Comparison of ENCODE assay signal across 31 cellular contexts in genomic region chr16:49278944-49279725, GRCh38. TPM values are rescaled to one million over a fixed set of nuclear protein-coding genes. Genes with fewer than 3 reads are reported as not detected.
DNase-seq lines count a peak whose midpoint lies in the region; ATAC-seq, FAIRE-seq and TF ChIP-seq lines count a peak whose summit lies in the region.
"Had no signal": no experiment of that assay in that cellular context is flagged by ENCODE, and none has a peak within 500 bp of the region (broad histone marks: within the 10 kb centered on the region; RNA-seq: fewer than 3 reads in every experiment).

No MANE protein-coding gene starts in this region.

- in situ Hi-C loops in GM12878 (cut with MboI), result no loop called here

- H3K36me3 Mint-ChIP-seq in neural progenitor cell, result peaks cover 2% of the 10 kb centered on the region

- peaks cover 38% of the 10 kb centered on the region for H3F3A ChIP-seq in neural progenitor cell (ENCODE audit: low read depth)

- H3K4me1 ChIP-seq in GM12878 (ENCODE audit: control insufficient read depth, insufficient read depth, low read length), result no peaks in the 10 kb centered on the region
- H3K4me1 ChIP-seq in neural progenitor cell, result peaks cover 61% of the 10 kb centered on the region

- no peaks in the 10 kb centered on the region for H4K20me1 ChIP-seq in GM12878 (ENCODE audit: control insufficient read depth, insufficient read depth)
- H4K20me1 ChIP-seq in neural progenitor cell (ENCODE audit: low read depth), result peaks cover 90% of the 10 kb centered on the region

- TF ChIP-seq CTCF in GM12878 (IDR thresholded peaks at IDR 0.05 in 2 of 3, conservative IDR thresholded peaks at IDR 0.05 in 1 of 3; ENCODE audit: control insufficient read depth in 2 of 3, extremely low read depth in 1 of 3, insufficient read depth in 1 of 3, low read depth in 3 of 3, low read length in 3 of 3) (no peak), neural progenitor cell (IDR thresholded peaks at IDR 0.05) (no peak)

- H3K4me3 ChIP-seq in H7 (ENCODE audit: insufficient read depth, low read depth, low read length) (peak overlapping the region; percentile 30), GM12878 (no peak overlapping the region), iPS-11a (ENCODE audit: low read depth, low read length) (peak overlapping the region; percentile 21), neural progenitor cell (peak overlapping the region; percentile 26)
- H3K4me3 ChIP-seq: gastroesophageal sphincter, GM23248, lower lobe of right lung, SJSA1, uterus had no signal

- ATAC-seq in GM12878 (no peak), GM18861 (IDR thresholded peaks at IDR 0.05; ENCODE audit: unreplicated experiment) (no peak), HG02610 (IDR thresholded peaks at IDR 0.05; ENCODE audit: unreplicated experiment) (no peak), GM19351 (IDR thresholded peaks at IDR 0.05; ENCODE audit: unreplicated experiment) (no peak)
- ATAC-seq: activated CD4-positive, CD25-positive, alpha-beta regulatory T cell treated with anti-CD3 and anti-CD28 coated beads, Interleukin-2, amount 50 U/mL, for 24 hours; activated naive CD4-positive, alpha-beta T cell treated with anti-CD3 and anti-CD28 coated beads, Interleukin-2, amount 50 U/mL, for 72 hours; gastroesophageal sphincter; lower lobe of right lung had no signal

- RAD21 ChIA-PET in GM12878 (lab: Charles Lee; ENCODE audit: unreplicated experiment), result no interaction called here

- H3K27me3 ChIP-seq in H7 (ENCODE audit: control insufficient read depth, insufficient read depth, low read length) (peaks cover 92% of the 10 kb centered on the region), GM12878 (replicated peaks in 1 of 2; ENCODE audit: control insufficient read depth in 2 of 2, insufficient read depth in 2 of 2, low read length in 1 of 2) (peaks cover 25 to 29% of the 10 kb centered on the region in 2 experiments), neural progenitor cell (peaks cover 94% of the 10 kb centered on the region)

- peaks cover 80% of the 10 kb centered on the region for H3K27me3 Mint-ChIP-seq in neural progenitor cell (ENCODE audit: insufficient read depth, low read depth)

- H3K9me3 ChIP-seq in GM12878 (replicated peaks; ENCODE audit: control insufficient read depth, insufficient read depth, low read length) (no peaks in the 10 kb centered on the region; the same call in 2 of the 3 replicates), neural progenitor cell (ENCODE audit: low read depth) (no peaks in the 10 kb centered on the region)
- H3K9me3 ChIP-seq: gastroesophageal sphincter, lower lobe of right lung, SJSA1, uterus had no signal

- H3K9ac ChIP-seq in GM12878 (ENCODE audit: control insufficient read depth, insufficient read depth, low read length), result no peak overlapping the region
- no peak overlapping the region for H3K9ac ChIP-seq in neural progenitor cell
- H3K9ac ChIP-seq: GM23248 had no signal

- TF ChIP-seq RAD21 in GM12878 (IDR thresholded peaks at IDR 0.05; ENCODE audit: insufficient read depth, low read depth, low read length), result no peak

- H3K4me1 Mint-ChIP-seq in neural progenitor cell, result peaks cover 45% of the 10 kb centered on the region

- peak overlapping the region; percentile 73 for H3K4me3 Mint-ChIP-seq in neural progenitor cell
- H3K4me3 Mint-ChIP-seq: activated CD4-positive, alpha-beta memory T cell treated with anti-CD3 and anti-CD28 coated beads, Interleukin-2, amount 10 ng/mL, durations not matched to agents 7 days and 5 days had no signal

- CTCF ChIA-PET in GM12878 (lab: Yijun Ruan, JAX), result no interaction called here

- H3K36me3 ChIP-seq in H7 (replicated peaks; ENCODE audit: control insufficient read depth, insufficient read depth, low read length), result no peaks in the 10 kb centered on the region
- H3K36me3 ChIP-seq in GM12878 (ENCODE audit: control insufficient read depth in 2 of 2, insufficient read depth in 2 of 2, low read length in 1 of 2), result no peaks in the 10 kb centered on the region
- H3K36me3 ChIP-seq in neural progenitor cell, result no peaks in the 10 kb centered on the region
- H3K36me3 ChIP-seq: gastroesophageal sphincter, lower lobe of right lung, SJSA1, uterus had no signal

- intact Hi-C loops in GM12878 (cut with micrococcal nuclease; ENCODE audit: unreplicated experiment), result no loop called here

- no peak for TF ChIP-seq EP300 in GM12878 (IDR thresholded peaks at IDR 0.05; ENCODE audit: borderline replicate concordance in 1 of 2, control insufficient read depth in 1 of 2, low read depth in 2 of 2, low read length in 2 of 2)

- no peak overlapping the region for H3K27ac Mint-ChIP-seq in neural progenitor cell
- H3K27ac Mint-ChIP-seq: activated CD4-positive, alpha-beta memory T cell treated with anti-CD3 and anti-CD28 coated beads, Interleukin-2, amount 10 ng/mL, durations not matched to agents 7 days and 5 days had no signal

- H3K4me2 ChIP-seq in GM12878 (ENCODE audit: control insufficient read depth, insufficient read depth), result no peak overlapping the region
- H3K4me2 ChIP-seq in neural progenitor cell, result peak overlapping the region; percentile 84

- FAIRE-seq in GM12878 (lab: Jason Lieb, UNC), result no peak

- H3K79me2 ChIP-seq in GM12878 (ENCODE audit: control insufficient read depth, insufficient read depth, low read length) (no peaks in the 10 kb centered on the region), neural progenitor cell (ENCODE audit: low read depth) (no peaks in the 10 kb centered on the region)

- DNase-seq in H7 (peak; percentile 60), GM12878 (ENCODE audit: low read depth, low spot score) (no peak), neural progenitor cell (ENCODE audit: low spot score) (peak; percentile 42), DMS53 (lab: John Stamatoyannopoulos, UW) (no peak)
- DNase-seq: activated CD4-positive, alpha-beta memory T cell treated with anti-CD3 and anti-CD28 coated beads, Interleukin-2, amount 10 ng/mL, durations not matched to agents 7 days and 5 days; activated CD8-positive, alpha-beta memory T cell treated with anti-CD3 and anti-CD28 coated beads, Interleukin-2, amount 50 U/mL, for 48 hours; anterior cingulate cortex; C1 segment of cervical spinal cord; COR-L47; DMS79 treated with DMSO at 0.1 percent for 48 hours; GM23248; hypothalamus; lower lobe of right lung; NCI-H1105; NCI-H187 treated with DMSO at 0.1 percent for 48 hours; NCI-H526 treated with DMSO at 0.1 percent for 48 hours; nucleus accumbens; stimulated activated naive CD4-positive, alpha-beta T cell treated with Interleukin-2 at 50 U/mL for 16 hours; uterus had no signal

- SMC1A ChIA-PET in GM12878 (lab: Charles Lee; ENCODE audit: uncharacterized antibody, unreplicated experiment), result interaction anchor here (0.7 kb wide), 1 partner anchor 446 kb away, joined by 3 read pairs; no protein-coding TSS in a partner anchor

- POLR2A ChIA-PET in GM12878 (lab: Charles Lee), result no interaction called here

- H3K27ac ChIP-seq in GM12878 (ENCODE audit: control insufficient read depth, insufficient read depth) (no peak overlapping the region), neural progenitor cell (no peak overlapping the region)
- H3K27ac ChIP-seq: gastroesophageal sphincter, GM23248, lower lobe of right lung, SJSA1, uterus had no signal

- BruUV-seq in GM12878 (replicated peaks; lab: Mats Ljungman, UMichigan), result no TSS peak

- 31% methylated on average over 26 of the region's 29 CpGs for WGBS in GM12878 (ENCODE audit: insufficient coverage, insufficient replicate concordance, low lambda C conversion rate, missing lambda C conversion rate)

- TF ChIP-seq POLR2A in GM12878 (IDR thresholded peaks at IDR 0.05; ENCODE audit: low read depth, low read length), result no peak

- H2AFZ ChIP-seq in GM12878 (ENCODE audit: control insufficient read depth, low read depth, low read length) (no peak overlapping the region), neural progenitor cell (replicated peaks) (no peak overlapping the region)
- H2AFZ ChIP-seq: GM23248 had no signal

- H3K9me3 Mint-ChIP-seq in neural progenitor cell, result peaks cover 2% of the 10 kb centered on the region
- H3K9me3 Mint-ChIP-seq: activated CD4-positive, alpha-beta memory T cell treated with anti-CD3 and anti-CD28 coated beads, Interleukin-2, amount 10 ng/mL, durations not matched to agents 7 days and 5 days had no signal

TF ChIP-seq in GM12878, 131 proteins besides CTCF, POLR2A, EP300 and RAD21 (continues in another document):
- TF ChIP-seq BMI1 (IDR thresholded peaks at IDR 0.05; ENCODE audit: borderline replicate concordance), result no peak

RNA-seq across cellular contexts. Expression of gene CBLN1, which starts 2.5 kb away (rescaled TPM):
- total RNA-seq in H7 (2014; rRNA removed; shearing (Covaris generic)), result 0.74 and 2.5 TPM in 2 replicates
- not detected in 2 replicates for total RNA-seq in GM12878 (2013; cell fraction: nucleolus; rRNA removed)
- total RNA-seq in GM12878 (2014; rRNA removed), result not detected in 2 replicates
- total RNA-seq in GM12878 (2014; rRNA removed; fragmentation: Illumina TruSeq; extraction: Trizol), result not detected in 2 replicates
- total RNA-seq in GM12878 (2021), result not detected in 2 replicates
- not detected for polyA plus RNA-seq in GM12878 (2011; ENCODE audit: low read depth)
- not detected in 2 replicates for polyA plus RNA-seq in GM12878 (2011; rRNA removed)
- not detected in 2 replicates for polyA plus RNA-seq in GM12878 (2011; cell fraction: cytosol; rRNA removed)
- polyA plus RNA-seq in GM12878 (2011; cell fraction: nucleus; rRNA removed), result not detected in 2 replicates
- polyA plus RNA-seq in GM12878 (2012), result not detected in 2 replicates
- polyA plus RNA-seq in GM12878 (2014; fragmentation: Illumina TruSeq; extraction: Trizol), result not detected in 2 replicates
- not detected for polyA plus RNA-seq in GM12878 (2014; fragmentation: Nextera tagmentation; extraction: Ambion mirVana)
- not detected in 2 replicates for polyA plus RNA-seq in GM12878 (2014; rRNA removed)
- not detected for polyA plus RNA-seq in GM12878 (2016; fragmentation: Nextera tagmentation; extraction: Ambion mirVana)
- polyA minus RNA-seq in GM12878 (2011; rRNA and poly(A)+ RNA removed), result not detected in 2 replicates
- not detected in 2 replicates for polyA minus RNA-seq in GM12878 (2011; cell fraction: cytosol; rRNA and poly(A)+ RNA removed)
- polyA minus RNA-seq in GM12878 (2011; cell fraction: nucleus; rRNA and poly(A)+ RNA removed), result not detected in 2 replicates
- total RNA-seq in neural progenitor cell (ENCODE audit: low replicate concordance), result 0.11 and 0.31 TPM in 2 replicates
- total RNA-seq: activated CD4-positive, alpha-beta memory T cell treated with anti-CD3 and anti-CD28 coated beads, Interleukin-2, amount 10 ng/mL, durations not matched to agents 7 days and 5 days; activated naive CD4-positive, alpha-beta T cell treated with anti-CD3 and anti-CD28 coated beads, Interleukin-2, amount 50 U/mL, for 72 hours; GM23248; kidney epithelial cell; lower lobe of right lung; pulmonary artery endothelial cell; SJSA1; skeletal muscle tissue had no signal
- polyA plus RNA-seq: AG04450, GM23248 had no signal

Comparison
In these comparisons a context has a peak if more than half of its experiments do, and no peak if none do; other contexts are left out.
1. DNase-seq: peak in H7 (single experiment) and neural progenitor cell (single experiment); none in GM12878 (single experiment) and DMS53 (single experiment).